ENCODE assay signal across 11 cellular contexts in genomic region chr3:131217296-131217741, GRCh38.
DNase-seq lines count a peak whose midpoint lies in the region.
"Had no signal": no experiment of that assay in that cellular context is flagged by ENCODE, and none has a peak within 500 bp of the region (broad histone marks: within the 10 kb centered on the region; RNA-seq: fewer than 3 reads in every experiment).

No MANE protein-coding gene starts in this region.

- H3K9me3 ChIP-seq in skeletal muscle satellite cell (replicated peaks; ENCODE audit: low read length): no peaks in the 10 kb centered on the region
- H3K9me3 ChIP-seq: uterus had no signal

- peak overlapping the region; percentile 29 for H3K4me3 ChIP-seq in skeletal muscle satellite cell (ENCODE audit: low read length)
- H3K4me3 ChIP-seq: uterus had no signal

- peak overlapping the region; percentile 77 for H3K9ac ChIP-seq in skeletal muscle satellite cell (ENCODE audit: low read depth, low read length)

- DNase-seq in NCI-H1417 (lab: John Stamatoyannopoulos, UW) (peak; percentile 27 to 78 (median 50)), NCI-H1417 treated with DMSO at 0.1 percent for 48 hours (lab: John Stamatoyannopoulos, UW) (no peak), RPMI7951 (ENCODE audit: low read depth) (peak; percentile 84), epithelial cell of prostate (ENCODE audit: low read depth, low spot score) (peak; percentile 40), NAMALWA (ENCODE audit: low spot score) (no peak), posterior cingulate gyrus (no peak)
- no peak for DNase-seq in activated effector memory CD4-positive, alpha-beta T cell treated with anti-CD3 and anti-CD28 coated beads, Interleukin-2, amount 50 U/mL, for 16 hours
- DNase-seq: activated T-cell treated with anti-CD3 and anti-CD28 coated beads, Interleukin-2, amount 50 U/mL, for 24 hours; NCI-H774; uterus had no signal

- H3K27me3 ChIP-seq in skeletal muscle satellite cell (ENCODE audit: control insufficient read depth, insufficient read depth, low read length): no peaks in the 10 kb centered on the region
- H3K27me3 ChIP-seq: uterus had no signal

- no peaks in the 10 kb centered on the region for H3K36me3 ChIP-seq in skeletal muscle satellite cell (ENCODE audit: insufficient read depth, low read length)
- H3K36me3 ChIP-seq: uterus had no signal

- intact Hi-C loops in posterior cingulate gyrus (cut with DNase I): no loop called here

- H3K4me1 ChIP-seq in skeletal muscle satellite cell (ENCODE audit: control insufficient read depth, insufficient read depth, low read length): peaks cover 45% of the 10 kb centered on the region
- H3K4me1 ChIP-seq: uterus had no signal

- H3K27ac ChIP-seq in epithelial cell of prostate: peak overlapping the region; percentile 75
- H3K27ac ChIP-seq: uterus had no signal

- peak overlapping the region; percentile 75 for H3K4me2 ChIP-seq in skeletal muscle satellite cell (ENCODE audit: low read length)

Comparison
In these comparisons a context has a peak if more than half of its experiments do, and no peak if none do; other contexts are left out.
1. DNase-seq: peak in NCI-H1417 (3 of 3), RPMI7951 (single experiment) and epithelial cell of prostate (single experiment); none in NCI-H1417 treated with DMSO at 0.1 percent for 48 hours (single experiment), NAMALWA (single experiment), posterior cingulate gyrus (0 of 10) and activated effector memory CD4-positive, alpha-beta T cell treated with anti-CD3 and anti-CD28 coated beads, Interleukin-2, amount 50 U/mL, for 16 hours (single experiment).